ENCODE assay signal across 8 cellular contexts in the genomic region with DNA sequence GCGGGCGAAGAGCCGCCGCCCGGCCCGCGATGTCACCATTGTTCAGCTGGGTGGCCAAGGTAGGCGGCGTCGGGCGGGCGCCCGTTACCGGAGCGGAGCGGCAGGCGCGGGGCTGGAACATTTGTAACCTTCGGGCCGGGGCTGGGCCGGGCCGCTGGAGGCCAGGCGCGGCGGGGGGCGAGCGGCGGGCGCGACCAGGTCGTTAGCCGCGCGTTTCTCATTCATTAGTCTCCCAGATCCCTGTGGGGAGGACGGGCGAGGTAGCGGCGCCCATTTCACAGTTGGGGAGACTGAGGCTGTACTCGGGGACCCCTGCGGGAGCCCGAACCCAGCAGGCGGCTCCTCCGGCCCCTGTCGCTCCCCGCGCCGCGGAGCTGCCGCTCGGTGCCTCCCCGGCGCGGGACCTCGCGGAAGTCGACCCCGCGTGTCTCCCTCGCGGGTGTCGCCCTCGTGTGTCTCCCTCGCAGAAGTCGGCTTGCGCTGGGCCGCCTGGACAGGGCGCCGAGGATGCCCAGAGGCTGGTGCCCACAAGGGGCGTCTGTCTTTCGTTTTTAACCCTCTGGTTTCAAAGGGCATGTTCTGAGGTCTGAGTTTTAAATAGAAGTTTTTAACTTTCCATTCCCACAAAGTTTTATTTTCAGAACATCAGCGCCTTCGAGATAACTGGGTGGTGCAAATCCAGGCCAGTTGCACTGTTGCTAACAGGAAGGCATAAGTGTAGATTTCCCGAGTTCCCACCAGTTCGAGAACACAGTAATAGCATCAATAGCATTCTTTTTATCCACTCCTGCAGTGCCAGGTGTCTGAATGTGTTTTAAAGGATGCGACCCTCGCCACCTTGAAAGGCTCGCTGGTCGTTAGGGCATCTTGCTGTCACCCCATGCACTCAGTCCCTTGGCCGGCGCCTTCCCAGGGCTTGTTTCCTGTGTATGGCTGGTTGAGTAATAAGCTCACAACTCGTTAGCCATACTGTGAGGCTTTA. TPM values are rescaled to one million over a fixed set of nuclear protein-coding genes. Genes with fewer than 3 reads are reported as not detected.
DNase-seq lines count a peak whose midpoint lies in the region; ATAC-seq, FAIRE-seq and TF ChIP-seq lines count a peak whose summit lies in the region.

No MANE protein-coding gene starts in this region.

- 3 to 16% (median 7%) methylated on average over 20 to 81 of the region's 81 CpGs for WGBS in adrenal gland, 4 donors
- WGBS in prostate gland: 8% methylated on average over 27 of the region's 81 CpGs

- H3K36me3 ChIP-seq in adrenal gland (replicated peaks in 1 of 2) (no peaks in the 10 kb centered on the region), prostate gland (no peaks in the 10 kb centered on the region)

- CTCF ChIA-PET in T-cell (lab: Charles Lee): interaction anchor here in 1 of 2 donors (0.6 to 1.2 kb wide), 5 partner anchors 58 to 375 kb away, joined by 3 to 4 read pairs (median 3); no protein-coding TSS in a partner anchor

- no peaks in the 10 kb centered on the region for H3K9me3 Mint-ChIP-seq in T-cell

- peaks cover 19 to 44% (median 38%) of the 10 kb centered on the region in 3 donors for H3K4me1 Mint-ChIP-seq in T-cell

- H3K36me3 Mint-ChIP-seq in T-cell: peaks cover 2% of the 10 kb centered on the region

- POLR2A ChIA-PET in T-cell (lab: Charles Lee): interaction anchor here in 1 of 2 donors (0.6 kb wide), 1 partner anchor 174 kb away, joined by 4 read pairs; no protein-coding TSS in a partner anchor

- peak overlapping the region; percentile 71 to 72 for H3K27ac Mint-ChIP-seq in T-cell

- FAIRE-seq in urothelium cell line (lab: Jason Lieb, UNC): no peak

- no peaks in the 10 kb centered on the region for H3K27me3 Mint-ChIP-seq in T-cell

- H3K4me3 Mint-ChIP-seq in T-cell: peak overlapping the region; percentile 79 to 84 (median 84)

- peak overlapping the region; percentile 48 for H3K4me3 ChIP-seq in HL-60 (replicated peaks; ENCODE audit: insufficient read depth, low read length)
- H3K4me3 ChIP-seq in adrenal gland: peak overlapping the region in 2 of 4 donors; percentile 66 to 83
- H3K4me3 ChIP-seq in prostate gland: peak overlapping the region; percentile 65 to 82

- TF ChIP-seq CTCF in HL-60 (IDR thresholded peaks at IDR 0.05; ENCODE audit: insufficient read depth, low read length) (no peak), adrenal gland (IDR thresholded peaks at IDR 0.05) (peak; percentile 43 to 71 (median 60)), prostate gland (IDR thresholded peaks at IDR 0.05) (peak in 3 of 4 experiments; percentile 41 to 65 (median 60))

- DNase-seq in D341Med (ENCODE audit: low spot score) (peak; percentile 71), HL-60 (ENCODE audit: low read depth in 1 of 2, low spot score in 1 of 2) (peak; percentile 41 to 76), T-cell (peak; percentile 48 to 81 (median 68)), adrenal gland (peak; percentile 59 to 82 (median 70)), left cardiac atrium (peak; percentile 84), prostate gland (ENCODE audit: low spot score) (peak; percentile 38), urothelium cell line (ENCODE audit: low spot score) (peak; percentile 85)

- no peaks in the 10 kb centered on the region for H3K27me3 ChIP-seq in HL-60 (ENCODE audit: insufficient read depth, poor library complexity, severe bottlenecking)
- no peaks in the 10 kb centered on the region for H3K27me3 ChIP-seq in adrenal gland
- no peaks in the 10 kb centered on the region for H3K27me3 ChIP-seq in prostate gland (replicated peaks; ENCODE audit: insufficient read depth)

- intact Hi-C loops in adrenal gland (cut with DNase I) (no loop called here), left cardiac atrium (cut with DNase I) (loop anchor here (5.0 to 10.0 kb wide), 2 partner anchors 60 to 153 kb away; a partner anchor contains a TSS), prostate gland (cut with DNase I) (loop anchor here (5.0 kb wide), 5 partner anchors 60 to 290 kb away; a partner anchor contains a TSS)

- TF ChIP-seq POLR2A in adrenal gland (IDR thresholded peaks at IDR 0.05) (peak in 1 of 2 donors; percentile 31), prostate gland (IDR thresholded peaks at IDR 0.05) (no peak)

- peak; percentile 51 for ATAC-seq in GM19467 (IDR thresholded peaks at IDR 0.05; ENCODE audit: unreplicated experiment)
- ATAC-seq in T-cell (replicated peaks in 1 of 4): peak; percentile 82 to 87 (median 84)
- peak; percentile 86 to 88 for ATAC-seq in left cardiac atrium

- H3K4me1 ChIP-seq in adrenal gland (replicated peaks in 1 of 2) (peaks cover 0 to 19% of the 10 kb centered on the region in 2 donors), prostate gland (replicated peaks) (no peaks in the 10 kb centered on the region)

- peak overlapping the region; percentile 75 for H3K27ac ChIP-seq in HL-60 (replicated peaks)
- peak overlapping the region; percentile 4 to 97 (median 83) for H3K27ac ChIP-seq in adrenal gland
- peak overlapping the region; percentile 82 to 88 for H3K27ac ChIP-seq in prostate gland

- H3K9me3 ChIP-seq in adrenal gland (replicated peaks in 1 of 3) (no peaks in the 10 kb centered on the region), prostate gland (no peaks in the 10 kb centered on the region)

RNA-seq across cellular contexts. Expression of a gene that starts 17.6 kb away (rescaled TPM):
- total RNA-seq in T-cell (1 to 10 TPM; 1.4 to 2.3 (median 1.7) TPM), adrenal gland (1 to 10 TPM in 1 of 8 donors, under 1 TPM in 2, not detected in 5; 0.32 to 1.2 (median 0.34) TPM), left cardiac atrium (1 to 10 TPM in 1 of 2 donors, under 1 TPM in 1; 0.89 to 1.0 TPM), prostate gland (1 to 10 TPM in 1 of 2 donors, not detected in 1; 2.6 TPM)
- under 1 TPM in 1 of 3 donors, not detected in 2; 0.13 TPM for polyA plus RNA-seq in adrenal gland

Comparison
In these comparisons a context has a peak if more than half of its experiments do, and no peak if none do; other contexts are left out.
1. intact Hi-C loops: an anchor here in left cardiac atrium (5.0 to 10.0 kb wide) and prostate gland (5.0 kb wide); none called in adrenal gland.